In the genomic region with DNA sequence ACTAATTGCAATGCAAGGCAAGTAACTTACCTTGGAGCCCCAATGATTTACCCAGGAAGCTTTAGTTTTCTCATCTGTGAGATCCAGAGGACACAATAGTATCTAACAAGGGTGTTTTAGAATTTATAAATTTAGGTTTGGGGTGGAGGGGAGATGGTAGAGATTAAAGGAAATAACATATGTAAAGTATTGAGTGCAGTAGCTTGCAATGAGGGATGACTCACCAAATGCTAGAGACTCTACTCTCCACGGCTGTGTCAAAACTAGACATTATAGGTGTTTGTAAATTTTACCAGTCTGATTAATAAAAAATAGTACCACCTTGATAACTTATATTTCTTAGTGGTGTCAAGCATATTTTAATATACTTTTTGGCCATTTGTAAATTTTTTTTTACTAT, we compare ENCODE assay signal across 18 cellular contexts. TPM values are rescaled to one million over a fixed set of nuclear protein-coding genes. Genes with fewer than 3 reads are reported as not detected.
"Had no signal": no experiment of that assay in that cellular context is flagged by ENCODE, and none has a peak within 500 bp of the region (broad histone marks: within the 10 kb centered on the region; RNA-seq: fewer than 3 reads in every experiment).

No MANE protein-coding gene starts in this region.

- ATAC-seq: activated CD8-positive, alpha-beta T cell treated with anti-CD3 and anti-CD28 coated beads, Interleukin-2, amount 10 ng/mL, durations not matched to agents 7 days and 5 days; activated T-cell treated with anti-CD3 and anti-CD28 coated beads, Interleukin-2, amount 50 U/mL, for 72 hours; left cardiac atrium had no signal

- H3K27ac ChIP-seq: prostate gland, right lobe of liver, stomach, upper lobe of left lung had no signal

- DNase-seq: activated CD4-positive, alpha-beta T cell treated with anti-CD3 and anti-CD28 coated beads, Interleukin-2, amount 10 ng/mL, durations not matched to agents 24 days and 14 days; activated CD4-positive, CD25-positive, alpha-beta regulatory T cell; activated CD8-positive, alpha-beta memory T cell treated with anti-CD3 and anti-CD28 coated beads, Interleukin-2, amount 50 U/mL, for 4 hours; activated CD8-positive, alpha-beta T cell treated with anti-CD3 and anti-CD28 coated beads, Interleukin-2, amount 10 ng/mL, durations not matched to agents 7 days and 5 days; activated gamma-delta T cell; activated T-cell treated with anti-CD3 and anti-CD28 coated beads, Interleukin-2, amount 50 U/mL, for 72 hours; amniotic stem cell; left cardiac atrium; midbrain; nucleus accumbens; right lobe of liver; stomach; testis; upper lobe of left lung had no signal

- H3K9me3 Mint-ChIP-seq: activated CD4-positive, alpha-beta T cell treated with anti-CD3 and anti-CD28 coated beads, Interleukin-2, amount 10 ng/mL, durations not matched to agents 24 days and 14 days; activated T-cell treated with anti-CD3 and anti-CD28 coated beads, Interleukin-2, amount 50 U/mL, for 72 hours had no signal

- H3K9me3 ChIP-seq: prostate gland, right lobe of liver, stomach, testis, upper lobe of left lung had no signal

- H3K27ac Mint-ChIP-seq: activated CD4-positive, alpha-beta T cell treated with anti-CD3 and anti-CD28 coated beads, Interleukin-2, amount 10 ng/mL, durations not matched to agents 24 days and 14 days; activated CD8-positive, alpha-beta T cell treated with anti-CD3 and anti-CD28 coated beads, Interleukin-2, amount 10 ng/mL, durations not matched to agents 7 days and 5 days; activated naive CD8-positive, alpha-beta T cell had no signal

- H3K4me1 ChIP-seq: prostate gland, right lobe of liver had no signal

- H3K4me3 Mint-ChIP-seq: activated CD4-positive, alpha-beta T cell treated with anti-CD3 and anti-CD28 coated beads, Interleukin-2, amount 10 ng/mL, durations not matched to agents 24 days and 14 days; activated CD8-positive, alpha-beta T cell treated with anti-CD3 and anti-CD28 coated beads, Interleukin-2, amount 10 ng/mL, durations not matched to agents 7 days and 5 days; activated naive CD8-positive, alpha-beta T cell; activated T-cell treated with anti-CD3 and anti-CD28 coated beads, Interleukin-2, amount 50 U/mL, for 72 hours had no signal

- H3K4me3 ChIP-seq: lung, prostate gland, right lobe of liver, stomach, testis, upper lobe of left lung had no signal

- H3K27me3 ChIP-seq: right lobe of liver, stomach, testis, upper lobe of left lung had no signal

- H3K36me3 Mint-ChIP-seq: activated naive CD8-positive, alpha-beta T cell had no signal

- H3K36me3 ChIP-seq: prostate gland, stomach, upper lobe of left lung had no signal

RNA-seq across cellular contexts. Expression of gene ABCA9, which starts 3.7 kb away (rescaled TPM):
- total RNA-seq: activated CD8-positive, alpha-beta T cell treated with anti-CD3 and anti-CD28 coated beads, Interleukin-2, amount 10 ng/mL, durations not matched to agents 7 days and 5 days; myocyte had no signal
